ENCODE assay signal across 1 cellular context in the genomic region with DNA sequence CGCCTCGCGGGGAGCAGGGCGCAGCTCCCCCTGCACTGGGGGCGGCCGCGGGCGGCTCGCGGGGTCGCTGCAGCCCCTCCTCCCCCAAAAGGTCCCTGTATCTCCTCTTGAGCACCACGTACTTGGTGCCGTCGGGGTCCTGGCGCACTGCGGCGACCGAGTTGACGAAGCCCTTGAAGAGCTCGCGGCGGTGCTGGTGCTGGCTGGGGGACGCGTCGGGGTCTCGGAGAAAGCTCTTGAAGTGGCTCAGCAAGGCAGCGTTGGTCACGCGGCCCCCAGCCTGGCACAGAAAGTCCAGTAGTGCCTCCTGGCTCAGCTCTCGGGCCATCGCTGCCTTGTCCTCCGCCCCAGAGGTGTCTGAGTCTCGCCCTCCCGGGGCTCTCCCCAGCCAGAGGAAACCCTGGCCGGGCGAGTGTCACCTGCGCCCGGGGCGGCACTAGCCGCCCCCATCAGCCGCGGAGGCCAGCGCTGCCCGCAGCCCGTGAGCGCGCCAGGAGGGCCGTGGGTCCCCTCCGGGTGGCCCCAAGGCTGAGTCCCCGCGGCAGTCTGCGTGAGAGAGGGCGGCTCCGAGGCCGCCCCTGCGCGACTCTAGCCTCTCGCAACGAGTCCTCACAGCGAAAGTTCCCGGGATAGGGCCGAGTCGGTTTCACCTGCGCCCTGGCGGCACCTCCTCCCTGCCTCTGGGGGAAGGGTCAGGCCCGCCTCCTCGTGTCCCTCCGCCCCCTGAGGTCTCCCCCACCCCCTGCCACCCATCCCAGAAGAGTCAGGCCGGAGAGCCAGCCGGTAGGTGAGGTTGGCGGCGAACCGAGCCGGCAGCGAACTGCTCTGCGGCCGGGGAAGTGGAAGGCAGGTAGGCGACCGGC.
TF ChIP-seq lines count a peak whose summit lies in the region.

A gene with protein sequence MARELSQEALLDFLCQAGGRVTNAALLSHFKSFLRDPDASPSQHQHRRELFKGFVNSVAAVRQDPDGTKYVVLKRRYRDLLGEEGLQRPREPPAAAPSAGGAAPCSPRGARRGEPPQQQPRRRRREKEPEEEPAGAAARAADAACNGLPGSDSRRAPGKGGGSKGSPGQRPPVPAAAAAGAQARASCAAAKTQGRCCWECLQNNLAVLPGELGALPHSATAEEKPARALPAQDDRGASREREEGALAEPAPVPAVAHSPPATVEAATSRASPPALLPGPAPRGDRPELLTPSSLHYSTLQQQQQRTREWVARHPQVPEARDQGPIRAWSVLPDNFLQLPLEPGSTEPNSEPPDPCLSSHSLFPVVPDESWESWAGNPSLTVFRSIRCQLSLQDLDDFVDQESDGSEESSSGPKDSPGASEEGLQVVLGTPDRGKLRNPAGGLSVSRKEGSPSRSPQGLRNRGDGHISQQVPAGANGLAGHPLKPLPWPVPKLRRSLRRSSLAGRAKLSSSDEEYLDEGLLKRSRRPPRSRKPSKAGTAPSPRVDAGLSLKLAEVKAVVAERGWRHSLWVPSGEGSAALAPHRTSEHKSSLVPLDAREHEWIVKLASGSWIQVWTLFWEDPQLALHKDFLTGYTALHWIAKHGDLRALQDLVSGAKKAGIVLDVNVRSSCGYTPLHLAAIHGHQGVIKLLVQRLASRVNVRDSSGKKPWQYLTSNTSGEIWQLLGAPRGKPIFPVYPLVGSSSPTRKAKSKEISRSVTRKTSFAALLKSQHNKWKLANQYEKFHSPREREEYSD (minus strand): TSS at position 623 of the 863 bp plus-strand sequence. CDS start 295 bp downstream, at position 328.

TF ChIP-seq in A549, 52 proteins besides CTCF, POLR2A, EP300 and RAD21 (continued from another document):
- TF ChIP-seq, protein P1, sequence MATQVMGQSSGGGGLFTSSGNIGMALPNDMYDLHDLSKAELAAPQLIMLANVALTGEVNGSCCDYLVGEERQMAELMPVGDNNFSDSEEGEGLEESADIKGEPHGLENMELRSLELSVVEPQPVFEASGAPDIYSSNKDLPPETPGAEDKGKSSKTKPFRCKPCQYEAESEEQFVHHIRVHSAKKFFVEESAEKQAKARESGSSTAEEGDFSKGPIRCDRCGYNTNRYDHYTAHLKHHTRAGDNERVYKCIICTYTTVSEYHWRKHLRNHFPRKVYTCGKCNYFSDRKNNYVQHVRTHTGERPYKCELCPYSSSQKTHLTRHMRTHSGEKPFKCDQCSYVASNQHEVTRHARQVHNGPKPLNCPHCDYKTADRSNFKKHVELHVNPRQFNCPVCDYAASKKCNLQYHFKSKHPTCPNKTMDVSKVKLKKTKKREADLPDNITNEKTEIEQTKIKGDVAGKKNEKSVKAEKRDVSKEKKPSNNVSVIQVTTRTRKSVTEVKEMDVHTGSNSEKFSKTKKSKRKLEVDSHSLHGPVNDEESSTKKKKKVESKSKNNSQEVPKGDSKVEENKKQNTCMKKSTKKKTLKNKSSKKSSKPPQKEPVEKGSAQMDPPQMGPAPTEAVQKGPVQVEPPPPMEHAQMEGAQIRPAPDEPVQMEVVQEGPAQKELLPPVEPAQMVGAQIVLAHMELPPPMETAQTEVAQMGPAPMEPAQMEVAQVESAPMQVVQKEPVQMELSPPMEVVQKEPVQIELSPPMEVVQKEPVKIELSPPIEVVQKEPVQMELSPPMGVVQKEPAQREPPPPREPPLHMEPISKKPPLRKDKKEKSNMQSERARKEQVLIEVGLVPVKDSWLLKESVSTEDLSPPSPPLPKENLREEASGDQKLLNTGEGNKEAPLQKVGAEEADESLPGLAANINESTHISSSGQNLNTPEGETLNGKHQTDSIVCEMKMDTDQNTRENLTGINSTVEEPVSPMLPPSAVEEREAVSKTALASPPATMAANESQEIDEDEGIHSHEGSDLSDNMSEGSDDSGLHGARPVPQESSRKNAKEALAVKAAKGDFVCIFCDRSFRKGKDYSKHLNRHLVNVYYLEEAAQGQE (IDR thresholded peaks at IDR 0.05), result no peak
- TF ChIP-seq HDAC2 (IDR thresholded peaks at IDR 0.05) (no peak), NR3C1 (IDR thresholded peaks at IDR 0.05) (no peak), ZC3H11A (IDR thresholded peaks at IDR 0.05) (no peak), NPAS2 (CRISPR knock-in tag; IDR thresholded peaks at IDR 0.05; ENCODE audit: borderline replicate concordance) (no peak), RFX5 (IDR thresholded peaks at IDR 0.05) (no peak), FOXS1 (CRISPR knock-in tag; IDR thresholded peaks at IDR 0.05) (no peak), HOXB5 (CRISPR knock-in tag; IDR thresholded peaks at IDR 0.05) (no peak), TFCP2L1 (CRISPR knock-in tag; IDR thresholded peaks at IDR 0.05) (no peak), SREBF2 (IDR thresholded peaks at IDR 0.05) (no peak)
